In the genomic region with DNA sequence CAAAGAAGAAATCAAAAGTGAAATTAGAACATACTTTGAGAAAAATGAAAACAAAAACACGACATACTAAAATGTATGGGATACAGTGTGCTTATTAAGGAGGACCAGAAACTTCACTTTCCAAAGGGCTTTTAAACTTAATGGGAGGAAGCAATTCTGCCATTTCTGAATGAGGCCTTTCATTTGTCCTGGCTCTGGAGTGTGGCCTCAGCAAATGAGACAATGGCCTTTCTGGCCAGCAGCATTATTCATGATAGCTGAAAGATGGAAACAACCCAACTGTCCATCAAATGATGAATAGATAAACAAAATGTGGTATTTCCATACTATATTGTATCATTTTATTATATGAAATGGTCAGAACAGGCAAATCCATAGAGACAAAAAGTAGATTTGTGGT, we compare ENCODE assay signal across 1 cellular context.
TF ChIP-seq lines count a peak whose summit lies in the region.

No MANE protein-coding gene starts in this region.

TF ChIP-seq in HepG2, 621 proteins besides CTCF, POLR2A, EP300 and RAD21 (continued from another document):
- TF ChIP-seq, protein P1, sequence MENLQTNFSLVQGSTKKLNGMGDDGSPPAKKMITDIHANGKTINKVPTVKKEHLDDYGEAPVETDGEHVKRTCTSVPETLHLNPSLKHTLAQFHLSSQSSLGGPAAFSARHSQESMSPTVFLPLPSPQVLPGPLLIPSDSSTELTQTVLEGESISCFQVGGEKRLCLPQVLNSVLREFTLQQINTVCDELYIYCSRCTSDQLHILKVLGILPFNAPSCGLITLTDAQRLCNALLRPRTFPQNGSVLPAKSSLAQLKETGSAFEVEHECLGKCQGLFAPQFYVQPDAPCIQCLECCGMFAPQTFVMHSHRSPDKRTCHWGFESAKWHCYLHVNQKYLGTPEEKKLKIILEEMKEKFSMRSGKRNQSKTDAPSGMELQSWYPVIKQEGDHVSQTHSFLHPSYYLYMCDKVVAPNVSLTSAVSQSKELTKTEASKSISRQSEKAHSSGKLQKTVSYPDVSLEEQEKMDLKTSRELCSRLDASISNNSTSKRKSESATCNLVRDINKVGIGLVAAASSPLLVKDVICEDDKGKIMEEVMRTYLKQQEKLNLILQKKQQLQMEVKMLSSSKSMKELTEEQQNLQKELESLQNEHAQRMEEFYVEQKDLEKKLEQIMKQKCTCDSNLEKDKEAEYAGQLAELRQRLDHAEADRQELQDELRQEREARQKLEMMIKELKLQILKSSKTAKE (CRISPR knock-in tag; IDR thresholded peaks at IDR 0.05; ENCODE audit: borderline replicate concordance) = no peak
- TF ChIP-seq, protein P2, sequence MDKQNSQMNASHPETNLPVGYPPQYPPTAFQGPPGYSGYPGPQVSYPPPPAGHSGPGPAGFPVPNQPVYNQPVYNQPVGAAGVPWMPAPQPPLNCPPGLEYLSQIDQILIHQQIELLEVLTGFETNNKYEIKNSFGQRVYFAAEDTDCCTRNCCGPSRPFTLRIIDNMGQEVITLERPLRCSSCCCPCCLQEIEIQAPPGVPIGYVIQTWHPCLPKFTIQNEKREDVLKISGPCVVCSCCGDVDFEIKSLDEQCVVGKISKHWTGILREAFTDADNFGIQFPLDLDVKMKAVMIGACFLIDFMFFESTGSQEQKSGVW (CRISPR knock-in tag; IDR thresholded peaks at IDR 0.05; ENCODE audit: borderline replicate concordance) = no peak
- TF ChIP-seq, protein P3, sequence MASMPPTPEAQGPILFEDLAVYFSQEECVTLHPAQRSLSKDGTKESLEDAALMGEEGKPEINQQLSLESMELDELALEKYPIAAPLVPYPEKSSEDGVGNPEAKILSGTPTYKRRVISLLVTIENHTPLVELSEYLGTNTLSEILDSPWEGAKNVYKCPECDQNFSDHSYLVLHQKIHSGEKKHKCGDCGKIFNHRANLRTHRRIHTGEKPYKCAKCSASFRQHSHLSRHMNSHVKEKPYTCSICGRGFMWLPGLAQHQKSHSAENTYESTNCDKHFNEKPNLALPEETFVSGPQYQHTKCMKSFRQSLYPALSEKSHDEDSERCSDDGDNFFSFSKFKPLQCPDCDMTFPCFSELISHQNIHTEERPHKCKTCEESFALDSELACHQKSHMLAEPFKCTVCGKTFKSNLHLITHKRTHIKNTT (CRISPR knock-in tag; IDR thresholded peaks at IDR 0.05) = no peak
- TF ChIP-seq FIP1L1 (IDR thresholded peaks at IDR 0.05; ENCODE audit: borderline replicate concordance, insufficient read depth, low read depth, low read length) (no peak), TARDBP (CRISPR knock-in tag; IDR thresholded peaks at IDR 0.05) (no peak), TEAD2 (CRISPR knock-in tag; IDR thresholded peaks at IDR 0.05) (no peak)
- TF ChIP-seq, protein P4, sequence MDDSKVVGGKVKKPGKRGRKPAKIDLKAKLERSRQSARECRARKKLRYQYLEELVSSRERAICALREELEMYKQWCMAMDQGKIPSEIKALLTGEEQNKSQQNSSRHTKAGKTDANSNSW (CRISPR knock-in tag; IDR thresholded peaks at IDR 0.05; ENCODE audit: borderline replicate concordance) = no peak
